Comparison of ENCODE assay signal across 14 cellular contexts in the genomic region with DNA sequence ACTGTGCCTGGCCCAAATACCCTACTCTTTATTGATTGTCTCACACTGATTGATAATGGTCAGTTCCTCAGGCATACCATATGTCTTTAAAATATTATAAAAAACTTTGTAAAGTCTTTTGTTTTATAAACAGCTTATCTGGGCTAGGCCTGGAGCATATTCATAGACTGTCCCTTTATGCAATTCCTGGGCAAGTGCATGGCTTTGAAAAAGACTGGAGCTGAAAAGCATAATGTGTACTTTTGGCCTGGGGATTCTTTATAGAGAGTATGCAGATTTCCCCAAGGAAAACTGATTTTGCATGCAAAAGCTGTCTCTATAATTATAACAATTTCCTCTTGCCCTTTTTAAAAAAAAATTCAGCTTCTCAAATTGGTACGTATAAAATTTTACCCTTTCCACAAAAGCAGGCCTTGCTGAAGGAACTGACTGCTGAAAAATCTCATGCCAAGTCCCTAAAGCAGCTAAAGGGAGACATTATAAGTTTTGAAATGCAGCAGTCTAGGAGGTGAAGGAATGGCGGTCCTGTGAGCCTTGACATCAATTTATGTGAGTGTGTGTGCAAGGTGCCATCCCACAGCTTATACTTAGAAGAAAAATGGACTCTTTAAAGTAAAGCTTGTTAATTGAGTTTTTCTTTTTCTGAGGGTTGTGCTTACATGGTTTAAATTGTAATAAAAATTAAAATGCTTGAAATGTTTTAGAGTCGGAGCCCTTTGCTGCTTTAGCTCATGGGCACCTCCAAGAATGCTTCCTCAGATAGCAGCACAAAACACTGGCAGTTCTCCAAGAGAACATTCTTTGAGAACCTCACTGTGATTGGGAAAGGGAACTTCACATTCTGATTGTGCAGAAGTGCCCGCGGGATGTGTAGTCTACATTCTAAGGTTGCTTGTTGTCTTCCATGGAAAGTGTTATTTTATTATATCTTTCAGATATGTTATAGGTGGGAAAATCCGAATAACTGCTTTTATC. TPM values are rescaled to one million over a fixed set of nuclear protein-coding genes. Genes with fewer than 3 reads are reported as not detected.
DNase-seq lines count a peak whose midpoint lies in the region; ATAC-seq and TF ChIP-seq lines count a peak whose summit lies in the region.
"Had no signal": no experiment of that assay in that cellular context is flagged by ENCODE, and none has a peak within 500 bp of the region (broad histone marks: within the 10 kb centered on the region; RNA-seq: fewer than 3 reads in every experiment).

No MANE protein-coding gene starts in this region.

- no peaks in the 10 kb centered on the region for H3K36me3 ChIP-seq in MM.1S (replicated peaks; ENCODE audit: insufficient read depth, low read length)
- no peaks in the 10 kb centered on the region for H3K36me3 ChIP-seq in mucosa of descending colon (ENCODE audit: low read depth)
- H3K36me3 ChIP-seq: neural progenitor cell had no signal

- H3K4me1 ChIP-seq in MM.1S (ENCODE audit: low read length) (no peaks in the 10 kb centered on the region), mucosa of descending colon (ENCODE audit: low read depth) (no peaks in the 10 kb centered on the region)

- CTCF ChIA-PET in RWPE1 (lab: Yijun Ruan, JAX), result interaction anchor here (0.7 kb wide), 2 partner anchors 15 to 44 kb away, joined by 4 read pairs; no protein-coding TSS in a partner anchor

- H3K9me2 ChIP-seq in MM.1S (replicated peaks; ENCODE audit: insufficient read depth, low read length), result no peaks in the 10 kb centered on the region

- H3K79me2 ChIP-seq in MM.1S (ENCODE audit: low read length), result no peaks in the 10 kb centered on the region

- POLR2A ChIA-PET in RWPE1 (lab: Yijun Ruan, JAX; ENCODE audit: low non-redundant PET), result no interaction called here

- no peak overlapping the region for H2AFZ ChIP-seq in MM.1S (ENCODE audit: low read length)
- H2AFZ ChIP-seq: neural progenitor cell had no signal

- intact Hi-C loops in mucosa of descending colon (cut with DNase I, micrococcal nuclease), result no loop called here

- H3F3A ChIP-seq in MM.1S (ENCODE audit: insufficient read depth, low read length), result no peaks in the 10 kb centered on the region

- no peaks in the 10 kb centered on the region for H4K20me1 ChIP-seq in MM.1S (ENCODE audit: insufficient read depth, low read length)

- H3K9ac ChIP-seq in MM.1S (ENCODE audit: low read length), result no peak overlapping the region
- H3K9ac ChIP-seq: neural progenitor cell had no signal

- H3K4me2 ChIP-seq in MM.1S (ENCODE audit: low read depth, low read length), result no peak overlapping the region
- H3K4me2 ChIP-seq: neural progenitor cell had no signal

- TF ChIP-seq CTCF in RWPE1 (conservative IDR thresholded peaks at IDR 0.05; ENCODE audit: low read depth) (no peak), MM.1S (IDR thresholded peaks at IDR 0.05; ENCODE audit: low read length) (no peak), mucosa of descending colon (IDR thresholded peaks at IDR 0.05) (no peak)

- H3K4me3 ChIP-seq in MM.1S (ENCODE audit: low read length) (no peak overlapping the region), mucosa of descending colon (no peak overlapping the region)
- H3K4me3 ChIP-seq: neural progenitor cell had no signal

- no peak for ATAC-seq in HG03039 (IDR thresholded peaks at IDR 0.05; ENCODE audit: unreplicated experiment)
- no peak for ATAC-seq in mucosa of descending colon
- ATAC-seq: effector memory CD8-positive, alpha-beta T cell had no signal

- H3K9me3 ChIP-seq in MM.1S (replicated peaks; ENCODE audit: insufficient read depth, low read length) (no peaks in the 10 kb centered on the region), mucosa of descending colon (no peaks in the 10 kb centered on the region)

- no peaks in the 10 kb centered on the region for H3K27me3 ChIP-seq in MM.1S (replicated peaks; ENCODE audit: insufficient read depth, low read length)
- H3K27me3 ChIP-seq: neural progenitor cell had no signal

- H3K27ac ChIP-seq in RWPE1, result no peak overlapping the region
- no peak overlapping the region for H3K27ac ChIP-seq in MM.1S (ENCODE audit: low read length)
- H3K27ac ChIP-seq: C4-2B, neural progenitor cell had no signal

- DNase-seq in AG20443 (ENCODE audit: low spot score) (peak; percentile 61), RWPE1 (ENCODE audit: low spot score) (peak; percentile 9), fibroblast of gingiva (ENCODE audit: low read depth) (peak; percentile 80), myocyte (ENCODE audit: low read depth) (peak; percentile 72), MM.1S (no peak), HUDEP-2 (lab: John Stamatoyannopoulos, UW; ENCODE audit: unreplicated experiment in 76 of 76) (no peak), mucosa of descending colon (no peak)
- DNase-seq: effector memory CD8-positive, alpha-beta T cell; SHP77; stimulated activated CD4-positive, alpha-beta T cell treated with anti-CD3 and anti-CD28 coated beads, Interleukin-1b, Interleukin-23, amount 100 ng/mL, for 48 hours; stimulated activated naive CD4-positive, alpha-beta T cell treated with Interleukin-2 at 50 U/mL for 16 hours had no signal

RNA-seq across cellular contexts. Expression of gene PLCB4, which starts 43.9 kb away (rescaled TPM):
- total RNA-seq in myocyte (1.2 and 5.3 TPM in 2 replicates), mucosa of descending colon (10 to 100 TPM; 37.8 to 55.0 (median 51.2) TPM)
- 7.6 TPM for polyA plus RNA-seq in myocyte (2012)

Comparison
In these comparisons a context has a peak if more than half of its experiments do, and no peak if none do; other contexts are left out.
1. DNase-seq: peak in AG20443 (single experiment), RWPE1 (single experiment), fibroblast of gingiva (single experiment) and myocyte (single experiment); none in MM.1S (single experiment), HUDEP-2 (0 of 76) and mucosa of descending colon (0 of 3).